In genomic region chr1:83023212-83023611, GRCh38 we compare ENCODE assay signal across 9 cellular contexts.
"Had no signal": no experiment of that assay in that cellular context is flagged by ENCODE, and none has a peak within 500 bp of the region (broad histone marks: within the 10 kb centered on the region; RNA-seq: fewer than 3 reads in every experiment).

No MANE protein-coding gene starts in this region.

- ATAC-seq: GM23338, HCT116 had no signal

- H3K9me3 ChIP-seq: HAP-1 had no signal

- H3K27ac ChIP-seq: GM23248 had no signal

- H3K4me1 ChIP-seq: HAP-1 had no signal

- H3K36me3 ChIP-seq: HAP-1 had no signal

- DNase-seq: GM23248, GOT3, H7, H9, HCEC 1CT, HFFc6 had no signal

- H3K4me3 ChIP-seq: GM23248, GM23338, HAP-1 had no signal

- H3K27ac Mint-ChIP-seq: GM23338, HFFc6 had no signal

- H3K4me3 Mint-ChIP-seq: GM23338, H9, HFFc6 had no signal
